Comparison of ENCODE assay signal across 1 cellular context in the genomic region with DNA sequence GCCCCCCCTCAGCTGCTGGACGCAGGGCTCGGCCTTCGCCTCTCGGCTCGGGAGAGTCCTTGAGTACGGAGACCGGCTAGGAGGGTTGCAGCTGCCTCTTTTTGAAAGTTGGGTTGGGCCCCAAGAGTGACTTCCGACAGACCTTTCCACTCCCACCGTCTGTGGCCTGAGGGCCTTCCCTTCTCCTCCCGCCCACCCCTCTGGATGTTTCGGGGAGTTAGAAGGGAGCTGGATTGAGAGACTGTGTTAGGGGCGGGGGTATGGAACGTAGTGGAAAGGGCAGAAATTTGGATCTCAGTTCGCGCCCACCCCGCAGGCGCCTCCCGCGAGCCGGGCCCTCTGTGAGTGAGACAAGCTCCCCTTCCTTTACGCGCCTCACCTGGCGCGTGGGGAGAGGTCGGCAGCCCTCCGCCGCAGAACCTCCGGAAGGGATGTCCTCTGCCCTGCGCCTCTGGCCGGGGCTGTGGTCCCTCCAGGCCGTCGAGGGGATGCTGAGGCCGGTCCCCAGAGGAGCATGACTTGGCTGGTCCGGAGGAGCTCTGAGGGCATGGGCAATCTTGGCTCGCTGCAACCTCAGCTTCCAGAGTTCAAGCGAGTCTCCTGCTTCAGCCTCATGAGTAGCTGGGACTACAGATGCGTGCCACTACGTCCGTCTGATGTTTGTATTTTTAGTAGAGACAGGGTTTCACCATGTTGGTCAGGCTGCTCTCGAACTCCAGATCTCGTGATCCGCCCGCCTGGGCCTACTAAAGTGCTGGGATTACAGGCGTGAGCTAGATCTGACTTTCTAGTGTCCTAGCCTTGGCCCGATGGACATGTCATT.
TF ChIP-seq lines count a peak whose summit lies in the region.

No MANE protein-coding gene starts in this region.

TF ChIP-seq in GM23338, 12 proteins besides CTCF, POLR2A, EP300 and RAD21 (continued from another document):
- TF ChIP-seq NANOG (IDR thresholded peaks at IDR 0.05; ENCODE audit: borderline replicate concordance), result no peak
- TF ChIP-seq CREB1 (CRISPR knock-in tag; IDR thresholded peaks at IDR 0.05; ENCODE audit: low read depth), result no peak
- no peak for TF ChIP-seq EZH2 (IDR thresholded peaks at IDR 0.05; ENCODE audit: low read depth, unreplicated experiment)
- TF ChIP-seq, protein P1, sequence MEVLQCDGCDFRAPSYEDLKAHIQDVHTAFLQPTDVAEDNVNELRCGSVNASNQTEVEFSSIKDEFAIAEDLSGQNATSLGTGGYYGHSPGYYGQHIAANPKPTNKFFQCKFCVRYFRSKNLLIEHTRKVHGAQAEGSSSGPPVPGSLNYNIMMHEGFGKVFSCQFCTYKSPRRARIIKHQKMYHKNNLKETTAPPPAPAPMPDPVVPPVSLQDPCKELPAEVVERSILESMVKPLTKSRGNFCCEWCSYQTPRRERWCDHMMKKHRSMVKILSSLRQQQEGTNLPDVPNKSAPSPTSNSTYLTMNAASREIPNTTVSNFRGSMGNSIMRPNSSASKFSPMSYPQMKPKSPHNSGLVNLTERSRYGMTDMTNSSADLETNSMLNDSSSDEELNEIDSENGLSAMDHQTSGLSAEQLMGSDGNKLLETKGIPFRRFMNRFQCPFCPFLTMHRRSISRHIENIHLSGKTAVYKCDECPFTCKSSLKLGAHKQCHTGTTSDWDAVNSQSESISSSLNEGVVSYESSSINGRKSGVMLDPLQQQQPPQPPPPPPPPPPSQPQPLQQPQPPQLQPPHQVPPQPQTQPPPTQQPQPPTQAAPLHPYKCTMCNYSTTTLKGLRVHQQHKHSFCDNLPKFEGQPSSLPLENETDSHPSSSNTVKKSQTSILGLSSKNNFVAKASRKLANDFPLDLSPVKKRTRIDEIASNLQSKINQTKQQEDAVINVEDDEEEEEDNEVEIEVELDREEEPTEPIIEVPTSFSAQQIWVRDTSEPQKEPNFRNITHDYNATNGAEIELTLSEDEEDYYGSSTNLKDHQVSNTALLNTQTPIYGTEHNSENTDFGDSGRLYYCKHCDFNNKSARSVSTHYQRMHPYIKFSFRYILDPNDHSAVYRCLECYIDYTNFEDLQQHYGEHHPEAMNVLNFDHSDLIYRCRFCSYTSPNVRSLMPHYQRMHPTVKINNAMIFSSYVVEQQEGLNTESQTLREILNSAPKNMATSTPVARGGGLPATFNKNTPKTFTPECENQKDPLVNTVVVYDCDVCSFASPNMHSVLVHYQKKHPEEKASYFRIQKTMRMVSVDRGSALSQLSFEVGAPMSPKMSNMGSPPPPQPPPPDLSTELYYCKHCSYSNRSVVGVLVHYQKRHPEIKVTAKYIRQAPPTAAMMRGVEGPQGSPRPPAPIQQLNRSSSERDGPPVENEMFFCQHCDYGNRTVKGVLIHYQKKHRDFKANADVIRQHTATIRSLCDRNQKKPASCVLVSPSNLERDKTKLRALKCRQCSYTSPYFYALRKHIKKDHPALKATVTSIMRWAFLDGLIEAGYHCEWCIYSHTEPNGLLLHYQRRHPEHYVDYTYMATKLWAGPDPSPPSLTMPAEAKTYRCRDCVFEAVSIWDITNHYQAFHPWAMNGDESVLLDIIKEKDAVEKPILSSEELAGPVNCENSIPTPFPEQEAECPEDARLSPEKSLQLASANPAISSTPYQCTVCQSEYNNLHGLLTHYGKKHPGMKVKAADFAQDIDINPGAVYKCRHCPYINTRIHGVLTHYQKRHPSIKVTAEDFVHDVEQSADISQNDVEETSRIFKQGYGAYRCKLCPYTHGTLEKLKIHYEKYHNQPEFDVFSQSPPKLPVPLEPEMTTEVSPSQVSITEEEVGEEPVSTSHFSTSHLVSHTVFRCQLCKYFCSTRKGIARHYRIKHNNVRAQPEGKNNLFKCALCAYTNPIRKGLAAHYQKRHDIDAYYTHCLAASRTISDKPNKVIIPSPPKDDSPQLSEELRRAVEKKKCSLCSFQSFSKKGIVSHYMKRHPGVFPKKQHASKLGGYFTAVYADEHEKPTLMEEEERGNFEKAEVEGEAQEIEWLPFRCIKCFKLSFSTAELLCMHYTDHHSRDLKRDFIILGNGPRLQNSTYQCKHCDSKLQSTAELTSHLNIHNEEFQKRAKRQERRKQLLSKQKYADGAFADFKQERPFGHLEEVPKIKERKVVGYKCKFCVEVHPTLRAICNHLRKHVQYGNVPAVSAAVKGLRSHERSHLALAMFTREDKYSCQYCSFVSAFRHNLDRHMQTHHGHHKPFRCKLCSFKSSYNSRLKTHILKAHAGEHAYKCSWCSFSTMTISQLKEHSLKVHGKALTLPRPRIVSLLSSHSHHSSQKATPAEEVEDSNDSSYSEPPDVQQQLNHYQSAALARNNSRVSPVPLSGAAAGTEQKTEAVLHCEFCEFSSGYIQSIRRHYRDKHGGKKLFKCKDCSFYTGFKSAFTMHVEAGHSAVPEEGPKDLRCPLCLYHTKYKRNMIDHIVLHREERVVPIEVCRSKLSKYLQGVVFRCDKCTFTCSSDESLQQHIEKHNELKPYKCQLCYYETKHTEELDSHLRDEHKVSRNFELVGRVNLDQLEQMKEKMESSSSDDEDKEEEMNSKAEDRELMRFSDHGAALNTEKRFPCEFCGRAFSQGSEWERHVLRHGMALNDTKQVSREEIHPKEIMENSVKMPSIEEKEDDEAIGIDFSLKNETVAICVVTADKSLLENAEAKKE (CRISPR knock-in tag; IDR thresholded peaks at IDR 0.05), result no peak
- no peak for TF ChIP-seq EZH2phosphoT487 (IDR thresholded peaks at IDR 0.05; ENCODE audit: unreplicated experiment)
- no peak for TF ChIP-seq ZNF331 (CRISPR knock-in tag; IDR thresholded peaks at IDR 0.05; ENCODE audit: low read depth)
- TF ChIP-seq JUNB (IDR thresholded peaks at IDR 0.05; ENCODE audit: unreplicated experiment), result no peak
- no peak for TF ChIP-seq POLR2AphosphoS5 (IDR thresholded peaks at IDR 0.05; ENCODE audit: low read depth)
